Comparison of ENCODE assay signal across 8 cellular contexts in genomic region chr6:73579851-73580246, GRCh38. TPM values are rescaled to one million over a fixed set of nuclear protein-coding genes. Genes with fewer than 3 reads are reported as not detected.
DNase-seq lines count a peak whose midpoint lies in the region; ATAC-seq, FAIRE-seq and TF ChIP-seq lines count a peak whose summit lies in the region.

No MANE protein-coding gene starts in this region.

- H3K27me3 Mint-ChIP-seq in T-cell: no peaks in the 10 kb centered on the region

- H3K36me3 ChIP-seq in muscle layer of colon (ENCODE audit: insufficient read depth, low read length) (no peaks in the 10 kb centered on the region), vagina (no peaks in the 10 kb centered on the region)

- peak; percentile 23 for ATAC-seq in HG02981 (IDR thresholded peaks at IDR 0.05; ENCODE audit: unreplicated experiment)
- ATAC-seq in T-cell (replicated peaks in 1 of 4): peak in 1 of 4 experiments; percentile 16

- peaks cover 9 to 27% (median 15%) of the 10 kb centered on the region in 3 donors for H3K4me1 Mint-ChIP-seq in T-cell

- H3K9me3 ChIP-seq in muscle layer of colon (ENCODE audit: low read length): no peaks in the 10 kb centered on the region
- H3K9me3 ChIP-seq in vagina: no peaks in the 10 kb centered on the region

- H3K9ac ChIP-seq in muscle layer of colon (ENCODE audit: low read length): peak overlapping the region; percentile 86

- H3K27ac ChIP-seq in muscle layer of colon (ENCODE audit: low read depth, low read length) (peak overlapping the region; percentile 93), vagina (peak overlapping the region; percentile 96)

- H3K27me3 ChIP-seq in muscle layer of colon (ENCODE audit: control insufficient read depth in 1 of 2, insufficient read depth in 2 of 2, low read length in 2 of 2): no peaks in the 10 kb centered on the region
- H3K27me3 ChIP-seq in vagina: no peaks in the 10 kb centered on the region

- POLR2A ChIA-PET in T-cell (lab: Charles Lee): interaction anchor here (0.5 to 1.4 kb wide), 7 partner anchors 24 to 74 kb away, joined by 3 to 8 read pairs (median 5); partner anchors contain the start of gene SLC17A5 (in 1 of the 2)

- peak overlapping the region; percentile 94 to 98 for H3K27ac Mint-ChIP-seq in T-cell

- peaks cover 0 to 7% (median 0%) of the 10 kb centered on the region in 3 donors for H3K9me3 Mint-ChIP-seq in T-cell

- H3K36me3 Mint-ChIP-seq in T-cell: peaks cover 6% of the 10 kb centered on the region

- H3K4me1 ChIP-seq in muscle layer of colon (ENCODE audit: insufficient read depth, low read length): peaks cover 26% of the 10 kb centered on the region
- peaks cover 32% of the 10 kb centered on the region for H3K4me1 ChIP-seq in vagina

- no peak for DNase-seq in GM12891 (ENCODE audit: insufficient read length, low spot score)
- no peak for DNase-seq in T-cell
- peak; percentile 53 for DNase-seq in epithelial cell of proximal tubule (ENCODE audit: low read depth)
- no peak for DNase-seq in vagina (ENCODE audit: extremely low spot score in 2 of 2)
- no peak for DNase-seq in middle frontal gyrus (ENCODE audit: extremely low spot score, low spot score)
- DNase-seq in NCI-H1092 (lab: John Stamatoyannopoulos, UW): no peak

- TF ChIP-seq POLR2A in GM12891 (IDR thresholded peaks at IDR 0.05; ENCODE audit: low read depth, low read length): no peak
- no peak for TF ChIP-seq POLR2A in vagina (IDR thresholded peaks at IDR 0.05)

- H3K4me3 Mint-ChIP-seq in T-cell: peak overlapping the region in 2 of 3 donors; percentile 62 to 72

- TF ChIP-seq CTCF in epithelial cell of proximal tubule (conservative IDR thresholded peaks at IDR 0.05; ENCODE audit: low read depth, low read length) (no peak), vagina (IDR thresholded peaks at IDR 0.05) (no peak)

- CTCF ChIA-PET in T-cell (lab: Charles Lee): interaction anchor here (0.5 to 2.1 kb wide), 8 partner anchors 9 to 146 kb away, joined by 3 to 9 read pairs (median 6); no protein-coding TSS in a partner anchor

- H3K4me3 ChIP-seq in epithelial cell of proximal tubule (ENCODE audit: low read depth, low read length) (peak overlapping the region; percentile 3), muscle layer of colon (ENCODE audit: low read depth in 1 of 2, low read length in 2 of 2) (peak overlapping the region; percentile 4 to 47), vagina (peak overlapping the region; percentile 18 to 29)

- no peak for FAIRE-seq in GM12891 (lab: Jason Lieb, UNC)

- intact Hi-C loops in vagina (cut with DNase I): loop anchor here (2.0 kb wide), 1 partner anchor 59 kb away; the partner anchor contains the start of gene EEF1A1

TF ChIP-seq in GM12891, 5 proteins besides CTCF, POLR2A, EP300 and RAD21:
- no peak for TF ChIP-seq PAX5 (IDR thresholded peaks at IDR 0.05; ENCODE audit: insufficient read depth, low read length, severe bottlenecking)
- TF ChIP-seq SPI1 (IDR thresholded peaks at IDR 0.05; ENCODE audit: low read depth, low read length): peak; percentile 38
TF ChIP-seq in GM12891: peak in this region for 1.

RNA-seq across cellular contexts. Expression of gene EEF1A1, which starts 59.0 kb away (rescaled TPM):
- polyA plus RNA-seq in GM12891 (2012; ENCODE audit: low read depth, missing spikeins): 18,401 TPM
- total RNA-seq in T-cell (over 10,000 TPM; 14,142 to 15,123 (median 14,655) TPM), epithelial cell of proximal tubule (9,761 and 15,338 TPM in 2 replicates), vagina (8,108 TPM)
